ENCODE assay signal across 8 cellular contexts in genomic region chr2:96208144-96209010, GRCh38. TPM values are rescaled to one million over a fixed set of nuclear protein-coding genes. Genes with fewer than 3 reads are reported as not detected.
A peak's percentile ranks its signal among the peaks of the same experiment; 100 is the strongest.
DNase-seq lines count a peak whose midpoint lies in the region; ATAC-seq and TF ChIP-seq lines count a peak whose summit lies in the region.

A gene with protein sequence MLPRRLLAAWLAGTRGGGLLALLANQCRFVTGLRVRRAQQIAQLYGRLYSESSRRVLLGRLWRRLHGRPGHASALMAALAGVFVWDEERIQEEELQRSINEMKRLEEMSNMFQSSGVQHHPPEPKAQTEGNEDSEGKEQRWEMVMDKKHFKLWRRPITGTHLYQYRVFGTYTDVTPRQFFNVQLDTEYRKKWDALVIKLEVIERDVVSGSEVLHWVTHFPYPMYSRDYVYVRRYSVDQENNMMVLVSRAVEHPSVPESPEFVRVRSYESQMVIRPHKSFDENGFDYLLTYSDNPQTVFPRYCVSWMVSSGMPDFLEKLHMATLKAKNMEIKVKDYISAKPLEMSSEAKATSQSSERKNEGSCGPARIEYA (minus strand): TSS chr2:96208827. CDS start chr2:96208434, 393 bp downstream.

- no peaks in the 10 kb centered on the region for H3K27me3 ChIP-seq in BE2C

- TF ChIP-seq CTCF in BE2C (IDR thresholded peaks at IDR 0.05; ENCODE audit: low read depth, low read length): no peak

- DNase-seq in BE2C (peak; percentile 94), GM19238 (ENCODE audit: insufficient read length, low spot score) (peak; percentile 93), NCI-H524 treated with DMSO at 0.1 percent for 48 hours (lab: John Stamatoyannopoulos, UW) (peak; percentile 84), kidney tubule cell (ENCODE audit: low spot score) (peak; percentile 99)
- DNase-seq in activated CD4-positive, alpha-beta T cell treated with anti-CD3 and anti-CD28 coated beads for 4 hours: peak; percentile 97
- peak; percentile 92 to 99 (median 96) for DNase-seq in stimulated activated CD4-positive, alpha-beta T cell treated with anti-CD3 and anti-CD28 coated beads, Interleukin-1b, Interleukin-23, amount 100 ng/mL, for 24 hours (ENCODE audit: low read depth in 4 of 4, low spot score in 1 of 4)

- H3K4me3 ChIP-seq in BE2C (ENCODE audit: low read depth, low read length): peak within 1 kb of the TSS; percentile 86

- H3K27ac ChIP-seq in cingulate gyrus (ENCODE audit: low read depth, low read length): peak within 1 kb of the TSS; percentile 83

- no peaks in the 10 kb centered on the region for H3K9me3 ChIP-seq in BE2C

- ATAC-seq in HG03442 (IDR thresholded peaks at IDR 0.05; ENCODE audit: unreplicated experiment): peak; percentile 82

- no peaks in the 10 kb centered on the region; the same call in 1 of the 2 replicates for H3K36me3 ChIP-seq in BE2C

- H3K4me1 ChIP-seq in BE2C: no peaks in the 10 kb centered on the region

RNA-seq across cellular contexts. Expression of the gene that starts here (rescaled TPM):
- polyA plus RNA-seq in BE2C (2012; ENCODE audit: insufficient read depth, insufficient read length, low read depth): 63.0 TPM

Comparison
In these comparisons a context has a peak if more than half of its experiments do, and no peak if none do; other contexts are left out.
1. Peak in every context shown above with its lines: DNase-seq, ATAC-seq, H3K4me3 ChIP-seq and H3K27ac ChIP-seq.